ENCODE assay signal across 39 cellular contexts in the genomic region with DNA sequence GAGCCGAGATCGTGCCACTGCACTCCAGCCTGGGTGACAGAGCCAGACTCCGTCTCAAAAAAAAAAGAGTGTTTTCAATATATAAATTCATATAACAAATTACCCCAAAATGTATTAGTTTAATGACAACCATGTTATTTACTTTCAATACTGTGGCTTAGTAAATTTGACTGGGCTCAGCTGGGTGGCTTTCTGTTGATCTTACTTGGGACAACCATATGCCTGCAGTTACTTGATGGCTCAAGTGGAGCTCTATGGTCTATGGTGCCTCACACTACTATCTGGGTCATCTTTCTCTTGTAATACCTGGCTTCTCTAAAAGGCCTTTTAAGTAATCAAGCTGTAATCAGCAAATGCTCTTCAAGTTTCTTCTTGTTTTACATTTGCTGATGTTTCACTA.
"Had no signal": no experiment of that assay in that cellular context is flagged by ENCODE, and none has a peak within 500 bp of the region (broad histone marks: within the 10 kb centered on the region; RNA-seq: fewer than 3 reads in every experiment).

No MANE protein-coding gene starts in this region.

- FAIRE-seq: astrocyte, bronchial epithelial cell had no signal

- H3K27me3 Mint-ChIP-seq: activated naive CD4-positive, alpha-beta T cell treated with anti-CD3 and anti-CD28 coated beads, Interleukin-2, amount 10 ng/mL, durations not matched to agents 7 days and 5 days; activated naive CD4-positive, alpha-beta T cell treated with anti-CD3 and anti-CD28 coated beads, Interleukin-2, amount 50 U/mL, for 24 hours; activated naive CD8-positive, alpha-beta T cell; activated naive CD8-positive, alpha-beta T cell treated with anti-CD3 and anti-CD28 coated beads for 36 hours; activated naive CD8-positive, alpha-beta T cell treated with anti-CD3 and anti-CD28 coated beads, Interleukin-2, amount 50 U/mL, for 24 hours; activated T-cell treated with anti-CD3 and anti-CD28 coated beads, Interleukin-2, amount 50 U/mL, for 24 hours; activated T-helper 17 cell treated with anti-CD3 and anti-CD28 coated beads, Interleukin-2, amount 50 U/mL, for 72 hours; central memory CD8-positive, alpha-beta T cell had no signal

- H3K36me3 Mint-ChIP-seq: activated naive CD4-positive, alpha-beta T cell treated with anti-CD3 and anti-CD28 coated beads, Interleukin-2, amount 10 ng/mL, durations not matched to agents 7 days and 5 days; activated naive CD4-positive, alpha-beta T cell treated with anti-CD3 and anti-CD28 coated beads, Interleukin-2, amount 50 U/mL, for 24 hours; activated naive CD4-positive, alpha-beta T cell treated with anti-CD3 and anti-CD28 coated beads, Interleukin-2, amount 50 U/mL, for 72 hours; activated naive CD8-positive, alpha-beta T cell; activated naive CD8-positive, alpha-beta T cell treated with anti-CD3 and anti-CD28 coated beads for 36 hours; activated naive CD8-positive, alpha-beta T cell treated with anti-CD3 and anti-CD28 coated beads, Interleukin-2, amount 10 ng/mL, durations not matched to agents 7 days and 5 days; brain had no signal

- H3K4me1 ChIP-seq: adrenal gland, ascending aorta, body of pancreas, breast epithelium had no signal

- H3K4me3 Mint-ChIP-seq: activated naive CD4-positive, alpha-beta T cell treated with anti-CD3 and anti-CD28 coated beads for 36 hours; activated naive CD4-positive, alpha-beta T cell treated with anti-CD3 and anti-CD28 coated beads, Interleukin-2, amount 10 ng/mL, durations not matched to agents 7 days and 5 days; activated naive CD4-positive, alpha-beta T cell treated with anti-CD3 and anti-CD28 coated beads, Interleukin-2, amount 50 U/mL, for 24 hours; activated naive CD8-positive, alpha-beta T cell; activated naive CD8-positive, alpha-beta T cell treated with anti-CD3 and anti-CD28 coated beads for 36 hours; activated naive CD8-positive, alpha-beta T cell treated with anti-CD3 and anti-CD28 coated beads, Interleukin-2, amount 10 ng/mL, durations not matched to agents 7 days and 5 days; activated naive CD8-positive, alpha-beta T cell treated with anti-CD3 and anti-CD28 coated beads, Interleukin-2, amount 50 U/mL, for 24 hours; activated T-cell treated with anti-CD3 and anti-CD28 coated beads, Interleukin-2, amount 50 U/mL, for 24 hours; activated T-cell treated with anti-CD3 and anti-CD28 coated beads, Interleukin-2, amount 50 U/mL, for 4 hours; activated T-cell treated with anti-CD3 and anti-CD28 coated beads, Interleukin-2, amount 50 U/mL, for 72 hours; activated T-helper 1 cell treated with anti-CD3 and anti-CD28 coated beads, Interleukin-12 subunit alpha, Interleukin-12 subunit beta, Interleukin-2, Interleukin-4 antibody, amounts not matched to agents 30 ng/mL and 10 ng/mL and 1 ng/mL, durations not matched to agents 14 hours and 24 hours and 36 hours; activated T-helper 17 cell treated with anti-CD3 and anti-CD28 coated beads, Interleukin-2, amount 50 U/mL, for 72 hours; brain; central memory CD8-positive, alpha-beta T cell had no signal

- ATAC-seq: activated naive CD4-positive, alpha-beta T cell treated with anti-CD3 and anti-CD28 coated beads, Interleukin-2, amount 50 U/mL, for 72 hours; activated naive CD8-positive, alpha-beta T cell treated with anti-CD3 and anti-CD28 coated beads, Interleukin-2, amount 50 U/mL, for 24 hours; activated T-cell treated with anti-CD3 and anti-CD28 coated beads, Interleukin-2, amount 50 U/mL, for 4 hours; activated T-cell treated with anti-CD3 and anti-CD28 coated beads, Interleukin-2, amount 50 U/mL, for 72 hours; activated T-helper 17 cell treated with anti-CD3 and anti-CD28 coated beads, Interleukin-2, amount 50 U/mL, for 72 hours; body of pancreas had no signal

- H3K27ac ChIP-seq: adrenal gland, ascending aorta, body of pancreas, brain microvascular endothelial cell, breast epithelium, cardiac muscle cell had no signal

- DNase-seq: activated effector memory CD4-positive, alpha-beta T cell treated with anti-CD3 and anti-CD28 coated beads, Interleukin-2, amount 50 U/mL, for 16 hours; activated effector memory CD4-positive, alpha-beta T cell treated with Interleukin-2 at 50 U/mL for 16 hours; activated gamma-delta T cell; activated gamma-delta T cell treated with Interleukin-2 at 50 U/mL for 16 hours; activated naive CD4-positive, alpha-beta T cell; activated naive CD4-positive, alpha-beta T cell treated with anti-CD3 and anti-CD28 coated beads for 36 hours; activated naive CD4-positive, alpha-beta T cell treated with anti-CD3 and anti-CD28 coated beads, Interleukin-2, amount 10 ng/mL, durations not matched to agents 7 days and 5 days; activated naive CD4-positive, alpha-beta T cell treated with anti-CD3 and anti-CD28 coated beads, Interleukin-2, amount 50 U/mL, for 16 hours; activated naive CD4-positive, alpha-beta T cell treated with Interleukin-2 at 50 U/mL for 16 hours; activated naive CD8-positive, alpha-beta T cell treated with anti-CD3 and anti-CD28 coated beads for 36 hours; activated naive CD8-positive, alpha-beta T cell treated with anti-CD3 and anti-CD28 coated beads, Interleukin-2, amount 10 ng/mL, durations not matched to agents 7 days and 5 days; activated naive CD8-positive, alpha-beta T cell treated with anti-CD3 and anti-CD28 coated beads, Interleukin-2, amount 50 U/mL, for 24 hours; activated T-cell treated with anti-CD3 and anti-CD28 coated beads, Interleukin-2, amount 50 U/mL, for 24 hours; activated T-cell treated with anti-CD3 and anti-CD28 coated beads, Interleukin-2, amount 50 U/mL, for 4 hours; activated T-cell treated with anti-CD3 and anti-CD28 coated beads, Interleukin-2, amount 50 U/mL, for 48 hours; activated T-cell treated with anti-CD3 and anti-CD28 coated beads, Interleukin-2, amount 50 U/mL, for 72 hours; adrenal gland; amniotic stem cell; amygdala; anterior cingulate cortex; aorta; body of pancreas; brain microvascular endothelial cell; caudate nucleus; central memory CD4-positive, alpha-beta T cell; cerebellar nuclear complex had no signal

- H3K9me3 Mint-ChIP-seq: activated naive CD8-positive, alpha-beta T cell treated with anti-CD3 and anti-CD28 coated beads for 36 hours; activated naive CD8-positive, alpha-beta T cell treated with anti-CD3 and anti-CD28 coated beads, Interleukin-2, amount 10 ng/mL, durations not matched to agents 7 days and 5 days had no signal

- H3K4me1 Mint-ChIP-seq: activated naive CD4-positive, alpha-beta T cell treated with anti-CD3 and anti-CD28 coated beads, Interleukin-2, amount 10 ng/mL, durations not matched to agents 7 days and 5 days; activated naive CD4-positive, alpha-beta T cell treated with anti-CD3 and anti-CD28 coated beads, Interleukin-2, amount 50 U/mL, for 24 hours; activated naive CD8-positive, alpha-beta T cell treated with anti-CD3 and anti-CD28 coated beads for 36 hours; activated naive CD8-positive, alpha-beta T cell treated with anti-CD3 and anti-CD28 coated beads, Interleukin-2, amount 10 ng/mL, durations not matched to agents 7 days and 5 days; activated naive CD8-positive, alpha-beta T cell treated with anti-CD3 and anti-CD28 coated beads, Interleukin-2, amount 50 U/mL, for 24 hours; activated T-helper 17 cell treated with anti-CD3 and anti-CD28 coated beads, Interleukin-2, amount 50 U/mL, for 72 hours; brain; central memory CD8-positive, alpha-beta T cell had no signal

- H3K9me3 ChIP-seq: adrenal gland, ascending aorta, body of pancreas had no signal

- H3K4me3 ChIP-seq: adrenal gland, ascending aorta, body of pancreas, breast epithelium, cardiac muscle cell had no signal

- H3K27ac Mint-ChIP-seq: activated naive CD4-positive, alpha-beta T cell treated with anti-CD3 and anti-CD28 coated beads for 36 hours; activated naive CD4-positive, alpha-beta T cell treated with anti-CD3 and anti-CD28 coated beads, Interleukin-2, amount 10 ng/mL, durations not matched to agents 7 days and 5 days; activated naive CD4-positive, alpha-beta T cell treated with anti-CD3 and anti-CD28 coated beads, Interleukin-2, amount 50 U/mL, for 24 hours; activated naive CD4-positive, alpha-beta T cell treated with anti-CD3 and anti-CD28 coated beads, Interleukin-2, amount 50 U/mL, for 72 hours; activated naive CD8-positive, alpha-beta T cell; activated naive CD8-positive, alpha-beta T cell treated with anti-CD3 and anti-CD28 coated beads for 36 hours; activated naive CD8-positive, alpha-beta T cell treated with anti-CD3 and anti-CD28 coated beads, Interleukin-2, amount 10 ng/mL, durations not matched to agents 7 days and 5 days; activated naive CD8-positive, alpha-beta T cell treated with anti-CD3 and anti-CD28 coated beads, Interleukin-2, amount 50 U/mL, for 24 hours; activated T-cell treated with anti-CD3 and anti-CD28 coated beads, Interleukin-2, amount 50 U/mL, for 24 hours; activated T-cell treated with anti-CD3 and anti-CD28 coated beads, Interleukin-2, amount 50 U/mL, for 72 hours; activated T-helper 1 cell treated with anti-CD3 and anti-CD28 coated beads, Interleukin-12 subunit alpha, Interleukin-12 subunit beta, Interleukin-2, Interleukin-4 antibody, amounts not matched to agents 30 ng/mL and 10 ng/mL and 1 ng/mL, durations not matched to agents 14 hours and 24 hours and 36 hours; activated T-helper 17 cell treated with anti-CD3 and anti-CD28 coated beads, Interleukin-2, amount 50 U/mL, for 72 hours; activated T-helper 2 cell treated with anti-CD3 and anti-CD28 coated beads, Interferon-gamma antibody, Interleukin-2, Interleukin-4, amounts not matched to agents 10 μg/mL and 5 μg/mL and 100 μg/mL, durations not matched to agents 14 hours and 24 hours and 36 hours; brain had no signal

- H3K36me3 ChIP-seq: adrenal gland, ascending aorta, brain microvascular endothelial cell, breast epithelium, cardiac muscle cell had no signal

- H3K27me3 ChIP-seq: adrenal gland, ascending aorta, body of pancreas, brain microvascular endothelial cell, breast epithelium, cardiac muscle cell had no signal
